ENCODE assay signal across 9 cellular contexts in the genomic region with DNA sequence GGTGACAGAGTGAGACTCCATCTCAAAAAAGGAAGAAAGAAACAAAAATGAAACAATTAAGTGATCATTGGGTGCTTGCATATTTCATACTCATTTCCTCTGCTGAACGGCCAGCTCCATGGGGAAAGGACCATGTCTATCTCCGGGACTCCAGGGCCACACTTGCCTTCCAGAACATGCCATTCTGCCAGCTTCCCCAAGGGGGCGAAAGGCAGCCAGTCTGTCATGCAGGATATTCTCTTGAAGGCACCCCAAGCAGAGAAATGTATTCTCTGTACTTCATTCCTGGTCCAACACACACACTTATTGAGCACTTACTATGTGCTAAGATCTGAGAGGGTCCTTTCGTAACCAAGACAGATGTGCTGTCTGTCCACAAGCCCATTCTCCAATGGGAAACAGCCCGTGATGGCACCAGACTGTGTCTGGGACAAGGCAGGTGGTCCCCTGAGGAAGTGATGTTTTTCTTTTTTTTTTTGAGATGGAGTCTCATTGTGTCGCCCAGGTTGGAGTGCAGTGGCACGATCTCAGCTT. TPM values are rescaled to one million over a fixed set of nuclear protein-coding genes. Genes with fewer than 3 reads are reported as not detected.
A peak's percentile ranks its signal among the peaks of the same experiment; 100 is the strongest.
DNase-seq lines count a peak whose midpoint lies in the region; ATAC-seq and TF ChIP-seq lines count a peak whose summit lies in the region.
"Had no signal": no experiment of that assay in that cellular context is flagged by ENCODE, and none has a peak within 500 bp of the region (broad histone marks: within the 10 kb centered on the region; RNA-seq: fewer than 3 reads in every experiment).

No MANE protein-coding gene starts in this region.

- peak; percentile 68 for TF ChIP-seq CTCF in GM12874 (IDR thresholded peaks at IDR 0.05; ENCODE audit: insufficient read depth, low read depth, low read length)
- peak; percentile 65 for TF ChIP-seq CTCF in NB4 (IDR thresholded peaks at IDR 0.05; ENCODE audit: low read depth, low read length)
- peak in 2 of 3 experiments; percentile 23 to 31 for TF ChIP-seq CTCF in ascending aorta (IDR thresholded peaks at IDR 0.05)

- H3K36me3 ChIP-seq in ascending aorta, result no peaks in the 10 kb centered on the region

- ATAC-seq in HG02610 (IDR thresholded peaks at IDR 0.05; ENCODE audit: unreplicated experiment), result no peak
- ATAC-seq: T-cell had no signal

- no peak for TF ChIP-seq POLR2A in NB4 (IDR thresholded peaks at IDR 0.05; ENCODE audit: extremely low read depth, insufficient read length)

- H3K4me1 ChIP-seq in ascending aorta, result peaks cover 4 to 8% of the 10 kb centered on the region in 2 donors

- DNase-seq in NB4 (ENCODE audit: low read depth) (peak; percentile 67), ascending aorta (ENCODE audit: low spot score in 2 of 2) (no peak), myocyte (ENCODE audit: low read depth) (peak; percentile 34), NCI-H2227 treated with DMSO at 0.1 percent for 48 hours (lab: John Stamatoyannopoulos, UW) (no peak), inferior parietal cortex (ENCODE audit: extremely low spot score) (no peak)
- no peak for DNase-seq in activated CD8-positive, alpha-beta memory T cell treated with anti-CD3 and anti-CD28 coated beads, Interleukin-2, amount 50 U/mL, for 4 hours

- H3K9me3 ChIP-seq in ascending aorta, result no peaks in the 10 kb centered on the region

- no peaks in the 10 kb centered on the region for H3K27me3 ChIP-seq in ascending aorta

- no peak overlapping the region for H3K27ac ChIP-seq in ascending aorta

- no peak overlapping the region for H3K4me3 ChIP-seq in NB4 (ENCODE audit: low read depth, low read length)
- H3K4me3 ChIP-seq in ascending aorta, result no peak overlapping the region

- intact Hi-C loops in ascending aorta (cut with DNase I), result loop anchor here (5.0 kb wide), 1 partner anchor 44 kb away; no protein-coding TSS in a partner anchor

RNA-seq across cellular contexts. Expression of a gene that starts 10.2 kb away (rescaled TPM):
- total RNA-seq in ascending aorta, result 22.9 TPM
- total RNA-seq in myocyte, result 37.1 and 42.6 TPM in 2 replicates
- 48.9 TPM for polyA plus RNA-seq in myocyte (2012)

RNA-seq across cellular contexts. Expression of a gene that starts 13.0 kb away (rescaled TPM):
- total RNA-seq in ascending aorta, result not detected
- total RNA-seq in myocyte, result 0.21 and 1.1 TPM in 2 replicates
- polyA plus RNA-seq in myocyte (2012), result 1.1 TPM

RNA-seq across cellular contexts. Expression of a gene that starts 25.2 kb away (rescaled TPM):
- total RNA-seq in ascending aorta, result 25.0 TPM
- total RNA-seq in myocyte, result 84.8 and 87.4 TPM in 2 replicates
- polyA plus RNA-seq in myocyte (2012), result 38.5 TPM

Comparison
In these comparisons a context has a peak if more than half of its experiments do, and no peak if none do; other contexts are left out.
1. DNase-seq: peak in NB4 (single experiment) and myocyte (single experiment); none in ascending aorta (0 of 2), NCI-H2227 treated with DMSO at 0.1 percent for 48 hours (single experiment), inferior parietal cortex (single experiment) and activated CD8-positive, alpha-beta memory T cell treated with anti-CD3 and anti-CD28 coated beads, Interleukin-2, amount 50 U/mL, for 4 hours (single experiment).
2. Peak in every context shown above with its lines, with median percentiles within 50 percentile points of each other: CTCF ChIP-seq.